Comparison of ENCODE assay signal across 8 cellular contexts in genomic region chr22:24189249-24190158, GRCh38. TPM values are rescaled to one million over a fixed set of nuclear protein-coding genes. Genes with fewer than 3 reads are reported as not detected.
DNase-seq lines count a peak whose midpoint lies in the region; ATAC-seq and TF ChIP-seq lines count a peak whose summit lies in the region.

No MANE protein-coding gene starts in this region.

- H3K27me3 Mint-ChIP-seq in activated T-helper 2 cell treated with anti-CD3 and anti-CD28 coated beads, Interferon-gamma antibody, Interleukin-2, Interleukin-4, amounts not matched to agents 10 μg/mL and 5 μg/mL and 100 μg/mL, durations not matched to agents 14 hours and 24 hours and 36 hours (ENCODE audit: low read depth), result no peaks in the 10 kb centered on the region

- no peaks in the 10 kb centered on the region for H3K9me3 Mint-ChIP-seq in activated T-helper 2 cell treated with anti-CD3 and anti-CD28 coated beads, Interferon-gamma antibody, Interleukin-2, Interleukin-4, amounts not matched to agents 10 μg/mL and 5 μg/mL and 100 μg/mL, durations not matched to agents 14 hours and 24 hours and 36 hours

- peaks cover 5% of the 10 kb centered on the region for H3K4me1 Mint-ChIP-seq in activated T-helper 2 cell treated with anti-CD3 and anti-CD28 coated beads, Interferon-gamma antibody, Interleukin-2, Interleukin-4, amounts not matched to agents 10 μg/mL and 5 μg/mL and 100 μg/mL, durations not matched to agents 14 hours and 24 hours and 36 hours (ENCODE audit: low read depth)

- TF ChIP-seq CTCF in GM13976 (IDR thresholded peaks at IDR 0.05; ENCODE audit: borderline replicate concordance, control extremely low read depth, extremely low read depth, insufficient read depth, missing control alignments), result peak; percentile 70

- no peak overlapping the region for H3K4me3 Mint-ChIP-seq in activated T-helper 2 cell treated with anti-CD3 and anti-CD28 coated beads, Interferon-gamma antibody, Interleukin-2, Interleukin-4, amounts not matched to agents 10 μg/mL and 5 μg/mL and 100 μg/mL, durations not matched to agents 14 hours and 24 hours and 36 hours (ENCODE audit: low read depth)

- in situ Hi-C loops in GM13976 (cut with MboI; ENCODE audit: low sequenced_read_pairs, unreplicated experiment), result no loop called here

- peak overlapping the region; percentile 82 for H3K27ac Mint-ChIP-seq in activated T-helper 2 cell treated with anti-CD3 and anti-CD28 coated beads, Interferon-gamma antibody, Interleukin-2, Interleukin-4, amounts not matched to agents 10 μg/mL and 5 μg/mL and 100 μg/mL, durations not matched to agents 14 hours and 24 hours and 36 hours

- intact Hi-C loops in activated T-helper 2 cell treated with anti-CD3 and anti-CD28 coated beads, Interferon-gamma antibody, Interleukin-2, Interleukin-4, amounts not matched to agents 10 μg/mL and 5 μg/mL and 100 μg/mL, durations not matched to agents 14 hours and 24 hours and 36 hours (cut with micrococcal nuclease), result loop anchor here (1.0 to 2.0 kb wide), 2 partner anchors 42 to 57 kb away; no protein-coding TSS in a partner anchor
- intact Hi-C loops in Right ventricle myocardium superior (cut with DNase I), result loop anchor here (10.0 kb wide), 1 partner anchor 335 kb away; no protein-coding TSS in a partner anchor

- H3K36me3 Mint-ChIP-seq in activated T-helper 2 cell treated with anti-CD3 and anti-CD28 coated beads, Interferon-gamma antibody, Interleukin-2, Interleukin-4, amounts not matched to agents 10 μg/mL and 5 μg/mL and 100 μg/mL, durations not matched to agents 14 hours and 24 hours and 36 hours (ENCODE audit: low read depth), result no peaks in the 10 kb centered on the region

- peak; percentile 92 for DNase-seq in AG08395 (ENCODE audit: low spot score)
- DNase-seq in GM13976 (ENCODE audit: low spot score), result peak; percentile 90
- DNase-seq in NOMO-1 treated with dmso at 0.1 percent for 144 hours (lab: John Stamatoyannopoulos, UW; ENCODE audit: unreplicated experiment), result peak; percentile 40
- peak; percentile 55 for DNase-seq in activated T-helper 2 cell treated with anti-CD3 and anti-CD28 coated beads, Interferon-gamma antibody, Interleukin-2, Interleukin-4, amounts not matched to agents 10 μg/mL and 5 μg/mL and 100 μg/mL, durations not matched to agents 14 hours and 24 hours and 36 hours (ENCODE audit: low spot score)
- peak; percentile 83 for DNase-seq in Right ventricle myocardium superior
- DNase-seq in pons (ENCODE audit: low spot score), result peak; percentile 36
- DNase-seq in putamen (ENCODE audit: low spot score), result no peak

- ATAC-seq in Right ventricle myocardium superior (ENCODE audit: poor library complexity) (peak; percentile 94), HG02970 (IDR thresholded peaks at IDR 0.05; ENCODE audit: low FRiP score, unreplicated experiment) (no peak)

RNA-seq across cellular contexts. Expression of gene SUSD2, which starts 8.2 kb away (rescaled TPM):
- total RNA-seq in activated T-helper 2 cell treated with anti-CD3 and anti-CD28 coated beads, Interferon-gamma antibody, Interleukin-2, Interleukin-4, amounts not matched to agents 10 μg/mL and 5 μg/mL and 100 μg/mL, durations not matched to agents 14 hours and 24 hours and 36 hours, result 0.32 and 0.64 TPM in 2 replicates
- total RNA-seq in Right ventricle myocardium superior, result 2.6 TPM

RNA-seq across cellular contexts. Expression of gene GGT5, which starts 55.4 kb away (rescaled TPM):
- 0.05 TPM in 1 of 2 replicates, not detected in the other for total RNA-seq in activated T-helper 2 cell treated with anti-CD3 and anti-CD28 coated beads, Interferon-gamma antibody, Interleukin-2, Interleukin-4, amounts not matched to agents 10 μg/mL and 5 μg/mL and 100 μg/mL, durations not matched to agents 14 hours and 24 hours and 36 hours
- 21.0 TPM for total RNA-seq in Right ventricle myocardium superior

Comparison
In these comparisons a context has a peak if more than half of its experiments do, and no peak if none do; other contexts are left out.
1. RNA of gene GGT5, which starts 55.4 kb away (total RNA-seq): 21.0 TPM in Right ventricle myocardium superior (single experiment); 0.05 TPM in activated T-helper 2 cell treated with anti-CD3 and anti-CD28 coated beads, Interferon-gamma antibody, Interleukin-2, Interleukin-4, amounts not matched to agents 10 μg/mL and 5 μg/mL and 100 μg/mL, durations not matched to agents 14 hours and 24 hours and 36 hours; every median in the first group is over 10 times any median in the second.